8 cellular contexts compared by ENCODE assay signal in genomic region chr3:178211091-178211490, GRCh38.
DNase-seq lines count a peak whose midpoint lies in the region; TF ChIP-seq lines count a peak whose summit lies in the region.
"Not testable (repeated sequence)": the region's sequence is repeated elsewhere in the genome, so short reads cannot be mapped to it uniquely, and the experiment has no call there.

No MANE protein-coding gene starts in this region.

- BruUV-seq in mammary epithelial cell (replicated peaks; lab: Mats Ljungman, UMichigan) = not testable (repeated sequence)

- not testable (repeated sequence) for H2AFZ ChIP-seq in mammary epithelial cell (ENCODE audit: low read depth, low read length)

- H3K79me2 ChIP-seq in mammary epithelial cell (ENCODE audit: insufficient read depth, low read length) = not testable (repeated sequence)

- peak; percentile 66 for DNase-seq in EH (ENCODE audit: low read depth)
- peak; percentile 57 for DNase-seq in HCEC 1CT
- DNase-seq in M059J (ENCODE audit: low read depth) = peak; percentile 55
- peak; percentile 39 for DNase-seq in adipocyte (ENCODE audit: low read depth)
- peak; percentile 54 for DNase-seq in mammary epithelial cell
- DNase-seq in fibroblast of mammary gland (ENCODE audit: low read depth) = peak; percentile 71
- DNase-seq in iris pigment epithelial cell (ENCODE audit: low read depth) = peak; percentile 60
- DNase-seq in renal cortical epithelial cell (ENCODE audit: low read depth) = peak; percentile 7

- dilution Hi-C loops in mammary epithelial cell (cut with HindIII; ENCODE audit: low sequenced_read_pairs) = not testable (repeated sequence)

- not testable (repeated sequence) for TF ChIP-seq CTCF in mammary epithelial cell (conservative IDR thresholded peaks at IDR 0.05 in 1 of 2, IDR thresholded peaks at IDR 0.05 in 1 of 2; ENCODE audit: extremely low read depth in 1 of 2, insufficient read depth in 1 of 2, low read depth in 1 of 2, low read length in 2 of 2); fibroblast of mammary gland (conservative IDR thresholded peaks at IDR 0.05; ENCODE audit: control insufficient read depth, insufficient read depth, low read depth, low read length)

- CTCF ChIA-PET in mammary epithelial cell (lab: Charles Lee; ENCODE audit: low non-redundant PET) = not testable (repeated sequence)

- no CpG with 5 or more reads among the region's 1 CpG for WGBS in mammary epithelial cell (ENCODE audit: low coverage, missing lambda C conversion rate)

- not testable (repeated sequence) for H3K4me2 ChIP-seq in mammary epithelial cell (ENCODE audit: insufficient read depth, low read depth, low read length)

- intact Hi-C loops in mammary epithelial cell (cut with micrococcal nuclease) = not testable (repeated sequence)

- H3K4me1 ChIP-seq in adipocyte (ENCODE audit: control insufficient read depth, insufficient read depth, low read length); mammary epithelial cell (ENCODE audit: insufficient read depth, low read length): not testable (repeated sequence)

- in situ Hi-C loops in mammary epithelial cell (cut with MboI; ENCODE audit: low sequenced_read_pairs in 2 of 2) = not testable (repeated sequence)

- not testable (repeated sequence) for H4K20me1 ChIP-seq in mammary epithelial cell (ENCODE audit: insufficient read depth, low read length)

- not testable (repeated sequence) for H3K9me3 ChIP-seq in adipocyte (ENCODE audit: control insufficient read depth, low read length); mammary epithelial cell (replicated peaks; ENCODE audit: insufficient read depth, low read length)

- H3K27me3 ChIP-seq in adipocyte (replicated peaks; ENCODE audit: control insufficient read depth, insufficient read depth, low read length); mammary epithelial cell (ENCODE audit: insufficient read depth, low read length): not testable (repeated sequence)

- H3K36me3 ChIP-seq in adipocyte (ENCODE audit: control insufficient read depth, insufficient read depth, low read length, severe bottlenecking); mammary epithelial cell (ENCODE audit: insufficient read depth, low read length): not testable (repeated sequence)

- H3K4me3 ChIP-seq in adipocyte (ENCODE audit: low read length); mammary epithelial cell (replicated peaks in 1 of 3; ENCODE audit: insufficient read depth in 1 of 3, low read depth in 2 of 3, low read length in 3 of 3); fibroblast of mammary gland (ENCODE audit: control insufficient read depth, low read depth, low read length): not testable (repeated sequence)

- not testable (repeated sequence) for H3K27ac ChIP-seq in mammary epithelial cell (ENCODE audit: insufficient read depth, low read depth, low read length)

- H3K9ac ChIP-seq in adipocyte (ENCODE audit: low read length); mammary epithelial cell (ENCODE audit: insufficient read depth, low read length): not testable (repeated sequence)

Comparison
In these comparisons a context has a peak if more than half of its experiments do, and no peak if none do; other contexts are left out.
1. DNase-seq: peak in every context shown above with its lines; median percentile 71 in fibroblast of mammary gland; 66 in EH; 60 in iris pigment epithelial cell; 57 in HCEC 1CT; 55 in M059J; 54 in mammary epithelial cell; 39 in adipocyte; 7 in renal cortical epithelial cell.